Comparison of ENCODE assay signal across 26 cellular contexts in genomic region chr17:17220529-17220928, GRCh38.
"Had no signal": no experiment of that assay in that cellular context is flagged by ENCODE, and none has a peak within 500 bp of the region (broad histone marks: within the 10 kb centered on the region; RNA-seq: fewer than 3 reads in every experiment).

No MANE protein-coding gene starts in this region.

- H2AFZ ChIP-seq: neural progenitor cell had no signal

- H3K9me3 ChIP-seq: colonic mucosa, mucosa of descending colon, psoas muscle, suprapubic skin, transverse colon, vagina had no signal

- H3K27ac ChIP-seq: colonic mucosa, epithelial cell of prostate, foreskin keratinocyte, neural progenitor cell, psoas muscle, suprapubic skin, transverse colon, vagina had no signal

- H3K9me3 Mint-ChIP-seq: activated CD4-positive, alpha-beta T cell treated with anti-CD3 and anti-CD28 coated beads, Interleukin-2, amount 10 ng/mL, durations not matched to agents 24 days and 14 days; activated naive CD4-positive, alpha-beta T cell treated with anti-CD3 and anti-CD28 coated beads, Interleukin-2, amount 10 ng/mL, durations not matched to agents 7 days and 5 days; activated naive CD8-positive, alpha-beta T cell treated with anti-CD3 and anti-CD28 coated beads, Interleukin-2, amount 50 U/mL, for 24 hours; activated T-cell treated with anti-CD3 and anti-CD28 coated beads, Interleukin-2, amount 50 U/mL, for 24 hours; activated T-helper 2 cell treated with anti-CD3 and anti-CD28 coated beads, Interferon-gamma antibody, Interleukin-2, Interleukin-4, amounts not matched to agents 10 μg/mL and 5 μg/mL and 100 μg/mL, durations not matched to agents 14 hours and 24 hours and 36 hours; brain; endodermal cell; naive B cell; neural progenitor cell; stimulated activated naive CD8-positive, alpha-beta T cell treated with anti-CD3 and anti-CD28 coated beads, Interleukin-15, amount 100 ng/mL, for 72 hours had no signal

- DNase-seq: activated CD4-positive, alpha-beta T cell treated with anti-CD3 and anti-CD28 coated beads, Interleukin-2, amount 10 ng/mL, durations not matched to agents 24 days and 14 days; activated CD8-positive, alpha-beta T cell treated with anti-CD3 and anti-CD28 coated beads, Interleukin-2, amount 10 ng/mL, durations not matched to agents 7 days and 5 days; activated naive CD4-positive, alpha-beta T cell treated with anti-CD3 and anti-CD28 coated beads, Interleukin-2, amount 10 ng/mL, durations not matched to agents 7 days and 5 days; activated naive CD8-positive, alpha-beta T cell treated with anti-CD3 and anti-CD28 coated beads, Interleukin-2, amount 50 U/mL, for 24 hours; activated T-cell treated with anti-CD3 and anti-CD28 coated beads, Interleukin-2, amount 50 U/mL, for 24 hours; anterior cingulate cortex; colonic mucosa; endodermal cell; foreskin keratinocyte; hypothalamus; mesenchymal stem cell; naive B cell; stimulated activated CD4-positive, alpha-beta T cell treated with anti-CD3 and anti-CD28 coated beads, Interleukin-2, amount 100 ng/mL, for 24 hours; stimulated activated naive CD8-positive, alpha-beta T cell treated with anti-CD3 and anti-CD28 coated beads, Interleukin-15, amount 100 ng/mL, for 72 hours; T1000; transverse colon had no signal

- H3K4me3 Mint-ChIP-seq: activated CD4-positive, alpha-beta T cell treated with anti-CD3 and anti-CD28 coated beads, Interleukin-2, amount 10 ng/mL, durations not matched to agents 24 days and 14 days; activated CD8-positive, alpha-beta T cell treated with anti-CD3 and anti-CD28 coated beads, Interleukin-2, amount 10 ng/mL, durations not matched to agents 7 days and 5 days; activated naive CD4-positive, alpha-beta T cell treated with anti-CD3 and anti-CD28 coated beads, Interleukin-2, amount 10 ng/mL, durations not matched to agents 7 days and 5 days; activated naive CD8-positive, alpha-beta T cell treated with anti-CD3 and anti-CD28 coated beads, Interleukin-2, amount 50 U/mL, for 24 hours; activated T-cell treated with anti-CD3 and anti-CD28 coated beads, Interleukin-2, amount 50 U/mL, for 24 hours; brain; endodermal cell; naive B cell; neural progenitor cell; stimulated activated naive CD8-positive, alpha-beta T cell treated with anti-CD3 and anti-CD28 coated beads, Interleukin-15, amount 100 ng/mL, for 72 hours had no signal

- ATAC-seq: activated CD8-positive, alpha-beta T cell treated with anti-CD3 and anti-CD28 coated beads, Interleukin-2, amount 10 ng/mL, durations not matched to agents 7 days and 5 days; activated naive CD8-positive, alpha-beta T cell treated with anti-CD3 and anti-CD28 coated beads, Interleukin-2, amount 50 U/mL, for 24 hours; foreskin keratinocyte; left lobe of liver; mucosa of descending colon; psoas muscle; right cardiac atrium; stimulated activated naive CD8-positive, alpha-beta T cell treated with anti-CD3 and anti-CD28 coated beads, Interleukin-15, amount 100 ng/mL, for 72 hours had no signal

- H3K4me1 Mint-ChIP-seq: activated CD4-positive, alpha-beta T cell treated with anti-CD3 and anti-CD28 coated beads, Interleukin-2, amount 10 ng/mL, durations not matched to agents 24 days and 14 days; activated naive CD4-positive, alpha-beta T cell treated with anti-CD3 and anti-CD28 coated beads, Interleukin-2, amount 10 ng/mL, durations not matched to agents 7 days and 5 days; activated naive CD8-positive, alpha-beta T cell treated with anti-CD3 and anti-CD28 coated beads, Interleukin-2, amount 50 U/mL, for 24 hours; brain; endodermal cell; naive B cell; neural progenitor cell; stimulated activated naive CD8-positive, alpha-beta T cell treated with anti-CD3 and anti-CD28 coated beads, Interleukin-15, amount 100 ng/mL, for 72 hours had no signal

- H3K4me2 ChIP-seq: neural progenitor cell had no signal

- H3K27ac Mint-ChIP-seq: activated CD4-positive, alpha-beta T cell treated with anti-CD3 and anti-CD28 coated beads, Interleukin-2, amount 10 ng/mL, durations not matched to agents 24 days and 14 days; activated CD8-positive, alpha-beta T cell treated with anti-CD3 and anti-CD28 coated beads, Interleukin-2, amount 10 ng/mL, durations not matched to agents 7 days and 5 days; activated naive CD4-positive, alpha-beta T cell treated with anti-CD3 and anti-CD28 coated beads, Interleukin-2, amount 10 ng/mL, durations not matched to agents 7 days and 5 days; activated naive CD8-positive, alpha-beta T cell treated with anti-CD3 and anti-CD28 coated beads, Interleukin-2, amount 50 U/mL, for 24 hours; activated T-helper 2 cell treated with anti-CD3 and anti-CD28 coated beads, Interferon-gamma antibody, Interleukin-2, Interleukin-4, amounts not matched to agents 10 μg/mL and 5 μg/mL and 100 μg/mL, durations not matched to agents 14 hours and 24 hours and 36 hours; naive B cell; neural progenitor cell had no signal

- H3K36me3 ChIP-seq: neural progenitor cell had no signal

- H3K4me3 ChIP-seq: colonic mucosa, mucosa of descending colon, neural progenitor cell, psoas muscle, suprapubic skin, transverse colon, vagina had no signal

- H3K27me3 Mint-ChIP-seq: activated CD4-positive, alpha-beta T cell treated with anti-CD3 and anti-CD28 coated beads, Interleukin-2, amount 10 ng/mL, durations not matched to agents 24 days and 14 days; activated naive CD4-positive, alpha-beta T cell treated with anti-CD3 and anti-CD28 coated beads, Interleukin-2, amount 10 ng/mL, durations not matched to agents 7 days and 5 days; activated naive CD8-positive, alpha-beta T cell treated with anti-CD3 and anti-CD28 coated beads, Interleukin-2, amount 50 U/mL, for 24 hours; activated T-cell treated with anti-CD3 and anti-CD28 coated beads, Interleukin-2, amount 50 U/mL, for 24 hours; brain; naive B cell; stimulated activated naive CD8-positive, alpha-beta T cell treated with anti-CD3 and anti-CD28 coated beads, Interleukin-15, amount 100 ng/mL, for 72 hours had no signal

- H3K4me1 ChIP-seq: colonic mucosa, foreskin keratinocyte, psoas muscle, suprapubic skin, transverse colon, vagina had no signal

- H3K27me3 ChIP-seq: colonic mucosa, foreskin keratinocyte, neural progenitor cell, suprapubic skin, transverse colon, vagina had no signal
